In the genomic region with DNA sequence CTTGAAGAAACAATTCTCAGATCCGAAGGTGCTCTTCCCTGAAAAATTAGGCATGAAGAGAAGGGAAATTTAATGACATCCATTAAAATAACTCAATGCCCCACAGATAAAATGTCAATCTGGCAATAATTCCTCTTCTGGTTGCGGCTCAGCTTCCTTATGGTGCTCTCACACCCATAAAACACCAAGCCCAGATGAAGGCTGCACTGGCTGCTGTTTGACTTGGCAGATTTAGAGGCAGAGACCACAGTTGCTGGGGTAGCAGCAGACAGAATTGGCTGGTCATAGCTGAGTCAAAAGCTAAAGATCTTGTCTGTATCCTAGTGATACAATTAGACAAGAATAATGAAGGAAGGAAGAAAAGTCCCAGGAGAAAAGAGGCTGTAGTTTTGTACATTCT, we compare ENCODE assay signal across 25 cellular contexts.
A peak's percentile ranks its signal among the peaks of the same experiment; 100 is the strongest.
DNase-seq lines count a peak whose midpoint lies in the region; ATAC-seq, FAIRE-seq and TF ChIP-seq lines count a peak whose summit lies in the region.
"Had no signal": no experiment of that assay in that cellular context is flagged by ENCODE, and none has a peak within 500 bp of the region (broad histone marks: within the 10 kb centered on the region; RNA-seq: fewer than 3 reads in every experiment).

No MANE protein-coding gene starts in this region.

- DNase-seq in HepG2 (ENCODE audit: low spot score) (no peak), right lobe of liver (no peak), left kidney (ENCODE audit: low read depth, low spot score) (peak; percentile 51), tibial artery (no peak), HFFc6 (no peak), SW480 (ENCODE audit: low spot score) (no peak)
- DNase-seq: CD4-positive, CD25-positive, alpha-beta regulatory T cell; DMS153; DND-41; KBM-7; MV-4-11; NCI-H2029; NCI-H226; NCI-H510A; NCI-H748 treated with DMSO at 0.1 percent for 48 hours; PC-9; SHP77; T-helper 1 cell had no signal

- ATAC-seq in HepG2 (no peak), right lobe of liver (no peak), HG02870 (IDR thresholded peaks at IDR 0.05; ENCODE audit: unreplicated experiment) (no peak)

- no peak overlapping the region for H3K4me3 Mint-ChIP-seq in HFFc6
- H3K4me3 Mint-ChIP-seq: CD4-positive, CD25-positive, alpha-beta regulatory T cell had no signal

- H3K4me2 ChIP-seq in HepG2 (ENCODE audit: low read depth, low read length), result no peak overlapping the region
- H3K4me2 ChIP-seq: BLaER1, PC-9 had no signal

- no TSS peak for BruUV-seq in HepG2 (replicated peaks; lab: Mats Ljungman, UMichigan)

- H3K9me3 ChIP-seq in HepG2 (ENCODE audit: low read length) (no peaks in the 10 kb centered on the region), right lobe of liver (no peaks in the 10 kb centered on the region), tibial artery (peaks cover 0 to 5% (median 3%) of the 10 kb centered on the region in 3 donors)
- H3K9me3 ChIP-seq: BLaER1, HAP-1 had no signal

- no peaks in the 10 kb centered on the region for H4K20me1 ChIP-seq in HepG2 (ENCODE audit: insufficient read depth, low read length)
- H4K20me1 ChIP-seq: BLaER1 had no signal

- no peaks in the 10 kb centered on the region for H3K9me3 Mint-ChIP-seq in HFFc6

- no peak overlapping the region for H2AFZ ChIP-seq in HepG2 (ENCODE audit: low read length)
- H2AFZ ChIP-seq: PC-9 had no signal

- no peaks in the 10 kb centered on the region for H3K36me3 Mint-ChIP-seq in HFFc6 (ENCODE audit: low read depth)
- H3K36me3 Mint-ChIP-seq: CD4-positive, CD25-positive, alpha-beta regulatory T cell had no signal

- H3K27me3 ChIP-seq in HepG2 (ENCODE audit: control insufficient read depth in 1 of 2, insufficient read depth in 2 of 2, low read length in 2 of 2) (no peaks in the 10 kb centered on the region; a peak in 1 of 5 replicates), right lobe of liver (no peaks in the 10 kb centered on the region), tibial artery (no peaks in the 10 kb centered on the region)
- H3K27me3 ChIP-seq: BLaER1 had no signal

- H3K4me3 ChIP-seq in HepG2 (replicated peaks in 1 of 3; ENCODE audit: insufficient read depth in 1 of 3, low read depth in 2 of 3, low read length in 3 of 3), result no peak overlapping the region
- no peak overlapping the region for H3K4me3 ChIP-seq in right lobe of liver
- H3K4me3 ChIP-seq in tibial artery, result no peak overlapping the region
- H3K4me3 ChIP-seq: BLaER1, HAP-1, PC-9 had no signal

- no peak overlapping the region for H3K27ac Mint-ChIP-seq in HFFc6
- H3K27ac Mint-ChIP-seq: CD4-positive, CD25-positive, alpha-beta regulatory T cell had no signal

- TF ChIP-seq CTCF in HepG2 (CRISPR knock-in tag; IDR thresholded peaks at IDR 0.05), result no peak
- no peak for TF ChIP-seq CTCF in right lobe of liver (IDR thresholded peaks at IDR 0.05)
- no peak for TF ChIP-seq CTCF in VCaP (conservative IDR thresholded peaks at IDR 0.05)
- TF ChIP-seq CTCF in tibial artery (IDR thresholded peaks at IDR 0.05), result no peak
- no peak for TF ChIP-seq CTCF in HFFc6 (IDR thresholded peaks at IDR 0.05)

- H3K4me1 ChIP-seq in HepG2 (ENCODE audit: insufficient read depth, low read length) (no peaks in the 10 kb centered on the region), right lobe of liver (no peaks in the 10 kb centered on the region), tibial artery (no peaks in the 10 kb centered on the region)
- H3K4me1 ChIP-seq: BLaER1, HAP-1 had no signal

- H3K79me2 ChIP-seq in HepG2 (ENCODE audit: insufficient read depth, low read length), result no peaks in the 10 kb centered on the region

- 14% methylated on average over 2 of the region's 2 CpGs for whole genome bisulfite sequencing in HepG2 (ENCODE audit: low lambda C conversion rate)
- 51% methylated on average over 2 of the region's 2 CpGs for WGBS in right lobe of liver (ENCODE audit: insufficient coverage, low coverage, low lambda C conversion rate, missing lambda C conversion rate)

- TF ChIP-seq RAD21 in HepG2 (CRISPR knock-in tag; IDR thresholded peaks at IDR 0.05), result no peak

- POLR2A ChIA-PET in HepG2 (lab: Yijun Ruan, JAX), result no interaction called here

- H3K36me3 ChIP-seq in HepG2 (replicated peaks in 1 of 2; ENCODE audit: control insufficient read depth in 1 of 2, insufficient read depth in 2 of 2, low read length in 2 of 2) (no peaks in the 10 kb centered on the region), right lobe of liver (no peaks in the 10 kb centered on the region), tibial artery (no peaks in the 10 kb centered on the region)
- H3K36me3 ChIP-seq: BLaER1, HAP-1 had no signal

- H3K27me3 Mint-ChIP-seq in HFFc6 (ENCODE audit: insufficient read depth), result no peaks in the 10 kb centered on the region
- H3K27me3 Mint-ChIP-seq: CD4-positive, CD25-positive, alpha-beta regulatory T cell had no signal

- CTCF ChIA-PET in HepG2 (lab: Yijun Ruan, JAX; ENCODE audit: low intra/inter-chr PET ratio, low total read pairs), result no interaction called here

- TF ChIP-seq POLR2A in HepG2 (IDR thresholded peaks at IDR 0.05; ENCODE audit: insufficient read depth in 1 of 2, low read depth in 2 of 2, low read length in 2 of 2) (no peak), right lobe of liver (IDR thresholded peaks at IDR 0.05) (no peak)

- no peak for TF ChIP-seq EP300 in HepG2 (IDR thresholded peaks at IDR 0.05; ENCODE audit: low read depth in 2 of 2, low read length in 2 of 2)
- TF ChIP-seq EP300 in HepG2 (CRISPR knock-in tag; IDR thresholded peaks at IDR 0.05; ENCODE audit: borderline replicate concordance), result no peak

- in situ Hi-C loops in HepG2 (cut with HindIII; ENCODE audit: extremely low pct_ligation_motif_present, low pct_unique_long_range_greater_than_20kb), result loop anchor here (25.0 kb wide), 1 partner anchor 491 kb away; no protein-coding TSS in a partner anchor

- no peak overlapping the region for H3K27ac ChIP-seq in HepG2 (ENCODE audit: extremely low read length, insufficient read depth, low read length)
- H3K27ac ChIP-seq in right lobe of liver, result no peak overlapping the region
- H3K27ac ChIP-seq in VCaP, result peak overlapping the region; percentile 74
- H3K27ac ChIP-seq in tibial artery, result no peak overlapping the region
- H3K27ac ChIP-seq: BLaER1, PC-9, RWPE1 had no signal

- no peak for FAIRE-seq in HepG2 (lab: Jason Lieb, UNC)
- FAIRE-seq: A204.1, GM18507 had no signal

- no peaks in the 10 kb centered on the region for H3K4me1 Mint-ChIP-seq in HFFc6 (ENCODE audit: low read depth)
- H3K4me1 Mint-ChIP-seq: CD4-positive, CD25-positive, alpha-beta regulatory T cell had no signal

- no peak overlapping the region for H3K9ac ChIP-seq in HepG2 (ENCODE audit: insufficient read depth, low read depth, low read length)
- H3K9ac ChIP-seq: BLaER1 had no signal

- intact Hi-C loops in HepG2 (cut with micrococcal nuclease; ENCODE audit: unreplicated experiment) (loop anchor here (1.0 kb wide), 1 partner anchor 42 kb away; no protein-coding TSS in a partner anchor), right lobe of liver (cut with DNase I) (no loop called here), tibial artery (cut with DNase I; ENCODE audit: low total_unique reads) (no loop called here)

TF ChIP-seq in HepG2, 621 proteins besides CTCF, POLR2A, EP300 and RAD21:
- no peak for TF ChIP-seq KDM5B (CRISPR knock-in tag; IDR thresholded peaks at IDR 0.05; ENCODE audit: borderline replicate concordance)
- TF ChIP-seq MAFF (IDR thresholded peaks at IDR 0.05; ENCODE audit: low read depth, low read length), result 0 out of 2 replicates have a peak, but pooled peaks have one; percentile 10
- 0 out of 4 replicates have a peak, but pooled peaks of 1 of the 2 experiments have one; percentile 20 for TF ChIP-seq MAFK (conservative IDR thresholded peaks at IDR 0.05 in 1 of 2, IDR thresholded peaks at IDR 0.05 in 1 of 2; ENCODE audit: low read length in 2 of 2)
